ENCODE assay signal across 14 cellular contexts in the genomic region with DNA sequence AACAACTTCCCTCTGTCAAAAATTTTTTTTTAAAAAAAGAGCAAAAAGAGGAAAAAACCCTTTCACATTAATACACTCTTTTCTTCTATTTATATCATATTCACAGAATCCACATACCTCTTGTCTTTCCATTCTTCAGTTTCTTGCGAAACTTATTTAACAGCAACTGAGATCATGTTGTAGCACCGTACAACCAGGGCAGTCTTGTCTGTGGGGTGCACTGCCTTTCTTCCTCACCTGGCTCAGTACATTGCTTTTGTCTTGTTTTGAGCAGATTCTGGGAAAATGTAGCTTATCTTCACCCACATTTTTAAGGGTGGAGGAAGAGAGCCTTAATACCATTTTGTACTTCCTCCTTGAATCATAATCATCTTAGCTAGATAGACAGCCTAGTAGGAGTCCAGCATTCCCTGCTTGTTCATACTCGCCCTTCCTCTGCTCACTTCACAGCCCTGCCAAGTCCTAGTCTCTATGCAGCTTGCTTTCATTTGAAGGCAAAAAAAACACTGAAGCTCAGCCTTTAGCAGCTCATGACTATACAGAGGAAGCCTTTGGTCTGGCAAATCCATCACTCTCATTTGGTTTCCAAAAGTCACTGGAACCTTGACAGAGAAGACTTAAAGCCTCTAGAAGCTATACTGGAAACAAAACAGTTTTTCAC.
DNase-seq lines count a peak whose midpoint lies in the region; ATAC-seq and TF ChIP-seq lines count a peak whose summit lies in the region.
"Had no signal": no experiment of that assay in that cellular context is flagged by ENCODE, and none has a peak within 500 bp of the region (broad histone marks: within the 10 kb centered on the region; RNA-seq: fewer than 3 reads in every experiment).

No MANE protein-coding gene starts in this region.

- H3K4me3 Mint-ChIP-seq in nephron: no peak overlapping the region
- H3K4me3 Mint-ChIP-seq in naive thymus-derived CD4-positive, alpha-beta T cell: no peak overlapping the region
- H3K4me3 Mint-ChIP-seq: B cell had no signal

- H3K9me3 Mint-ChIP-seq in nephron: no peaks in the 10 kb centered on the region
- H3K9me3 Mint-ChIP-seq in naive thymus-derived CD4-positive, alpha-beta T cell: peaks cover 0 to 1% (median 0%) of the 10 kb centered on the region in 11 donors

- peaks cover 29% of the 10 kb centered on the region for H3K4me1 Mint-ChIP-seq in nephron
- peaks cover 0 to 1% (median 0%) of the 10 kb centered on the region in 7 donors for H3K4me1 Mint-ChIP-seq in naive thymus-derived CD4-positive, alpha-beta T cell

- CTCF ChIA-PET in naive thymus-derived CD4-positive, alpha-beta T cell (lab: Charles Lee): no interaction called here

- intact Hi-C loops in naive thymus-derived CD4-positive, alpha-beta T cell (cut with micrococcal nuclease): no loop called here
- intact Hi-C loops in mucosa of descending colon (cut with DNase I, micrococcal nuclease): no loop called here

- POLR2A ChIA-PET in naive thymus-derived CD4-positive, alpha-beta T cell (lab: Charles Lee): no interaction called here

- no peaks in the 10 kb centered on the region for H3K36me3 Mint-ChIP-seq in nephron (ENCODE audit: low read depth)
- H3K36me3 Mint-ChIP-seq in naive thymus-derived CD4-positive, alpha-beta T cell: no peaks in the 10 kb centered on the region

- H3K27me3 ChIP-seq in naive thymus-derived CD4-positive, alpha-beta T cell (ENCODE audit: control insufficient read depth in 2 of 2, insufficient read depth in 2 of 2, low read length in 2 of 2): no peaks in the 10 kb centered on the region

- H3K27ac ChIP-seq in naive thymus-derived CD4-positive, alpha-beta T cell (ENCODE audit: low read depth, low read length): no peak overlapping the region

- DNase-seq in DMS 273 treated with DMSO at 0.1 percent for 48 hours (lab: John Stamatoyannopoulos, UW): peak; percentile 49
- peak; percentile 47 for DNase-seq in NCI-H226
- peak; percentile 94 for DNase-seq in epithelial cell of esophagus (ENCODE audit: low read depth)
- DNase-seq in naive thymus-derived CD4-positive, alpha-beta T cell: no peak
- DNase-seq in mucosa of descending colon: no peak
- DNase-seq: activated CD4-positive, alpha-beta T cell treated with anti-CD3 and anti-CD28 coated beads for 48 hours; activated gamma-delta T cell; foreskin melanocyte; MM.1S; NCI-H748 treated with DMSO at 0.1 percent for 48 hours had no signal

- no peaks in the 10 kb centered on the region for H3K27me3 Mint-ChIP-seq in nephron (ENCODE audit: low read depth)
- H3K27me3 Mint-ChIP-seq in naive thymus-derived CD4-positive, alpha-beta T cell: peaks cover 10 to 34% (median 18%) of the 10 kb centered on the region in 5 donors
- H3K27me3 Mint-ChIP-seq: B cell had no signal

- TF ChIP-seq CTCF in epithelial cell of esophagus (IDR thresholded peaks at IDR 0.05; ENCODE audit: insufficient read depth, low read depth, low read length, missing control alignments) (no peak), nephron (IDR thresholded peaks at IDR 0.05; ENCODE audit: unreplicated experiment in 3 of 3) (no peak), mucosa of descending colon (IDR thresholded peaks at IDR 0.05) (no peak)

- no peaks in the 10 kb centered on the region for H3K36me3 ChIP-seq in naive thymus-derived CD4-positive, alpha-beta T cell (ENCODE audit: control insufficient read depth in 2 of 3, insufficient read depth in 3 of 3, low read length in 3 of 3)
- no peaks in the 10 kb centered on the region for H3K36me3 ChIP-seq in mucosa of descending colon (ENCODE audit: low read depth)

- H3K4me3 ChIP-seq in epithelial cell of esophagus (ENCODE audit: low read length) (no peak overlapping the region), mucosa of descending colon (no peak overlapping the region)
- H3K4me3 ChIP-seq in naive thymus-derived CD4-positive, alpha-beta T cell (ENCODE audit: low read length): no peak overlapping the region

- peak overlapping the region in 2 of 3 experiments; percentile 59 to 85 for H3K27ac Mint-ChIP-seq in nephron
- H3K27ac Mint-ChIP-seq in naive thymus-derived CD4-positive, alpha-beta T cell: no peak overlapping the region
- H3K27ac Mint-ChIP-seq: B cell had no signal

- no peaks in the 10 kb centered on the region for H3K9me3 ChIP-seq in naive thymus-derived CD4-positive, alpha-beta T cell (ENCODE audit: control insufficient read depth in 2 of 3, low read length in 3 of 3)
- no peaks in the 10 kb centered on the region for H3K9me3 ChIP-seq in mucosa of descending colon

- ATAC-seq in GM21529 (IDR thresholded peaks at IDR 0.05; ENCODE audit: unreplicated experiment) (no peak), GM19351 (IDR thresholded peaks at IDR 0.05; ENCODE audit: unreplicated experiment) (no peak), mucosa of descending colon (no peak)
- no peak for ATAC-seq in naive thymus-derived CD4-positive, alpha-beta T cell

- no peaks in the 10 kb centered on the region for H3K4me1 ChIP-seq in naive thymus-derived CD4-positive, alpha-beta T cell (ENCODE audit: control insufficient read depth in 2 of 2, insufficient read depth in 2 of 2, low read length in 2 of 2)
- H3K4me1 ChIP-seq in mucosa of descending colon (ENCODE audit: low read depth): no peaks in the 10 kb centered on the region

Comparison
In these comparisons a context has a peak if more than half of its experiments do, and no peak if none do; other contexts are left out.
1. DNase-seq: peak in DMS 273 treated with DMSO at 0.1 percent for 48 hours (single experiment), NCI-H226 (single experiment) and epithelial cell of esophagus (single experiment); none in naive thymus-derived CD4-positive, alpha-beta T cell (0 of 9) and mucosa of descending colon (0 of 3).
2. H3K27ac Mint-ChIP-seq: peak in nephron (2 of 3); none in naive thymus-derived CD4-positive, alpha-beta T cell (0 of 9).